25 cellular contexts compared by ENCODE assay signal in the genomic region with DNA sequence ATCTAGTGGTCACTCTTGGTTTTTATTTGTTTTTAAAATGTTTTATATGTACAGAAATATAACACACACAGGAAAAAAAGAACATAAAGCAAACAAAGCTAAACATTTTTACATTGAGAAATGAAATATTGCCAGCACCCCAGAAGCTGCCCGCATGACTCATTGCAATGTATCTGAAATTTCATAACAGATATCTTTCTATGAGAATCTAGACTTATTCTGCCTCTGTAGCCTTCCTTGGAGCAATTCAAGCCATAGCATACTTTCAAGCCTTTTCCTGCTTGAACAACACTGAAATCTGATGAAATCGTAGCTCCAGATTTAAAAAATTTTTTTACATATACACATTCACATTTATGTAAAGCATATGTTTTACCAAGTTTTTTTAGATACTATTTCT.
DNase-seq lines count a peak whose midpoint lies in the region; ATAC-seq and TF ChIP-seq lines count a peak whose summit lies in the region.
"Had no signal": no experiment of that assay in that cellular context is flagged by ENCODE, and none has a peak within 500 bp of the region (broad histone marks: within the 10 kb centered on the region; RNA-seq: fewer than 3 reads in every experiment).

No MANE protein-coding gene starts in this region.

- H2AFZ ChIP-seq in PC-9 (no peak overlapping the region), osteoblast (ENCODE audit: low read length) (no peak overlapping the region)
- H2AFZ ChIP-seq: parathyroid adenoma had no signal

- H3K36me3 Mint-ChIP-seq in chondrocyte (ENCODE audit: low read depth), result no peaks in the 10 kb centered on the region
- no peaks in the 10 kb centered on the region for H3K36me3 Mint-ChIP-seq in activated T-helper 17 cell treated with anti-CD3 and anti-CD28 coated beads, Interleukin-2, amount 50 U/mL, for 72 hours (ENCODE audit: low read depth)
- H3K36me3 Mint-ChIP-seq: natural killer cell had no signal

- no peaks in the 10 kb centered on the region for H3K27me3 ChIP-seq in PC-9 (ENCODE audit: insufficient read depth, low read depth)
- H3K27me3 ChIP-seq in osteoblast (ENCODE audit: insufficient read depth, low read length), result no peaks in the 10 kb centered on the region
- H3K27me3 ChIP-seq: adrenal gland, right lobe of liver had no signal

- ATAC-seq in activated T-helper 17 cell treated with anti-CD3 and anti-CD28 coated beads, Interleukin-2, amount 50 U/mL, for 72 hours (replicated peaks), result no peak
- ATAC-seq in GM18505 (IDR thresholded peaks at IDR 0.05; ENCODE audit: unreplicated experiment) (no peak), GM19023 (IDR thresholded peaks at IDR 0.05; ENCODE audit: unreplicated experiment) (no peak)
- ATAC-seq: HepG2, left cardiac atrium, natural killer cell, right lobe of liver had no signal

- H4K20me1 ChIP-seq in PC-9 (ENCODE audit: insufficient read depth) (no peaks in the 10 kb centered on the region), osteoblast (ENCODE audit: insufficient read depth, low read length) (no peaks in the 10 kb centered on the region)

- peaks cover 10% of the 10 kb centered on the region for H3K4me1 Mint-ChIP-seq in chondrocyte (ENCODE audit: low read depth)
- H3K4me1 Mint-ChIP-seq in activated T-helper 17 cell treated with anti-CD3 and anti-CD28 coated beads, Interleukin-2, amount 50 U/mL, for 72 hours, result no peaks in the 10 kb centered on the region
- H3K4me1 Mint-ChIP-seq: natural killer cell had no signal

- peak overlapping the region; percentile 87 for H3K27ac Mint-ChIP-seq in chondrocyte (ENCODE audit: unreplicated experiment)
- H3K27ac Mint-ChIP-seq in activated T-helper 17 cell treated with anti-CD3 and anti-CD28 coated beads, Interleukin-2, amount 50 U/mL, for 72 hours, result no peak overlapping the region
- H3K27ac Mint-ChIP-seq: natural killer cell; T-helper 1 cell treated with Interleukin-12 subunit alpha and Interleukin-12 subunit beta and Interleukin-4 antibody, amounts not matched to agents 30 μg/mL and 1 μg/mL, for 36 hours had no signal

- POLR2A ChIA-PET in PC-9 (lab: Charles Lee; ENCODE audit: unreplicated experiment), result interaction anchor here (0.5 to 0.7 kb wide), 3 partner anchors 19 to 665 kb away, joined by 5 to 10 read pairs (median 5); no protein-coding TSS in a partner anchor

- intact Hi-C loops in PC-9 (cut with micrococcal nuclease; ENCODE audit: unreplicated experiment), result no loop called here

- H3K27ac ChIP-seq in PC-9, result peak overlapping the region; percentile 52
- H3K27ac ChIP-seq in osteoblast (ENCODE audit: low read depth, low read length), result no peak overlapping the region
- H3K27ac ChIP-seq: adrenal gland, parathyroid adenoma, right lobe of liver had no signal

- TF ChIP-seq POLR2A in GM18505 (IDR thresholded peaks at IDR 0.05; ENCODE audit: borderline replicate concordance, extremely low read depth, insufficient read depth, insufficient read length), result no peak

- no peak for TF ChIP-seq CTCF in PC-9 (conservative IDR thresholded peaks at IDR 0.05)
- no peak for TF ChIP-seq CTCF in chondrocyte (IDR thresholded peaks at IDR 0.05)
- no peak for TF ChIP-seq CTCF in osteoblast (IDR thresholded peaks at IDR 0.05; ENCODE audit: extremely low read depth, low read depth, low read length)

- CTCF ChIA-PET in PC-9 (lab: Charles Lee), result interaction anchor here (0.5 kb wide), 1 partner anchor 40 kb away, joined by 3 read pairs; no protein-coding TSS in a partner anchor

- no peak overlapping the region for H3K4me3 ChIP-seq in PC-9
- no peak overlapping the region for H3K4me3 ChIP-seq in osteoblast (ENCODE audit: insufficient read depth, low read length)
- H3K4me3 ChIP-seq: adrenal gland, right lobe of liver had no signal

- H3K4me1 ChIP-seq in PC-9 (replicated peaks; ENCODE audit: insufficient read depth) (peaks cover 12% of the 10 kb centered on the region), osteoblast (ENCODE audit: insufficient read depth, low read length) (no peaks in the 10 kb centered on the region)
- H3K4me1 ChIP-seq: adrenal gland, parathyroid adenoma, right lobe of liver had no signal

- H3K36me3 ChIP-seq in PC-9 (ENCODE audit: low read depth) (no peaks in the 10 kb centered on the region), osteoblast (ENCODE audit: insufficient read depth, low read length) (no peaks in the 10 kb centered on the region)
- H3K36me3 ChIP-seq: adrenal gland, right lobe of liver had no signal

- H3K27me3 Mint-ChIP-seq in chondrocyte (ENCODE audit: low read depth), result no peaks in the 10 kb centered on the region
- no peaks in the 10 kb centered on the region for H3K27me3 Mint-ChIP-seq in activated T-helper 17 cell treated with anti-CD3 and anti-CD28 coated beads, Interleukin-2, amount 50 U/mL, for 72 hours

- H3K4me2 ChIP-seq in PC-9 (peak overlapping the region; percentile 20), osteoblast (ENCODE audit: insufficient read depth, low read length) (no peak overlapping the region)

- no peaks in the 10 kb centered on the region for H3K9me3 Mint-ChIP-seq in chondrocyte (ENCODE audit: low read depth)
- no peaks in the 10 kb centered on the region for H3K9me3 Mint-ChIP-seq in activated T-helper 17 cell treated with anti-CD3 and anti-CD28 coated beads, Interleukin-2, amount 50 U/mL, for 72 hours
- H3K9me3 Mint-ChIP-seq: natural killer cell; T-helper 1 cell treated with Interleukin-12 subunit alpha and Interleukin-12 subunit beta and Interleukin-4 antibody, amounts not matched to agents 30 μg/mL and 1 μg/mL, for 36 hours had no signal

- no peaks in the 10 kb centered on the region for H3K9me2 ChIP-seq in PC-9 (ENCODE audit: insufficient read depth)

- H3K79me2 ChIP-seq in PC-9 (ENCODE audit: low read depth), result no peaks in the 10 kb centered on the region
- H3K79me2 ChIP-seq in osteoblast (ENCODE audit: insufficient read depth, low read length), result no peaks in the 10 kb centered on the region
- H3K79me2 ChIP-seq: parathyroid adenoma had no signal

- DNase-seq in ELR (ENCODE audit: low read depth), result peak; percentile 52
- peak in 1 of 2 experiments; percentile 71 for DNase-seq in PC-9
- DNase-seq in chondrocyte (ENCODE audit: low spot score), result no peak
- peak; percentile 87 for DNase-seq in iris pigment epithelial cell (ENCODE audit: low read depth)
- no peak for DNase-seq in osteoblast (ENCODE audit: insufficient read length, low spot score, missing footprints)
- DNase-seq: activated CD4-positive, alpha-beta T cell treated with anti-CD3 and anti-CD28 coated beads, Interleukin-2, amount 50 U/mL, for 1 hour; activated CD8-positive, alpha-beta memory T cell treated with anti-CD3 and anti-CD28 coated beads, Interleukin-2, amount 50 U/mL, for 48 hours; activated effector memory CD4-positive, alpha-beta T cell treated with Interleukin-2 at 50 U/mL for 16 hours; adrenal gland; central memory CD4-positive, alpha-beta T cell; left cardiac atrium; mesendoderm; MM.1S; natural killer cell; NCI-H1694; NCI-H2171 treated with DMSO at 0.1 percent for 48 hours; NCI-H69; right lobe of liver; Right ventricle myocardium superior had no signal

- peaks cover 12% of the 10 kb centered on the region; the same call in 1 of the 2 replicates for H3F3A ChIP-seq in PC-9 (ENCODE audit: insufficient read depth, low read depth)

- H3K9me3 ChIP-seq in PC-9 (ENCODE audit: insufficient read depth, low read depth), result no peaks in the 10 kb centered on the region
- no peaks in the 10 kb centered on the region for H3K9me3 ChIP-seq in osteoblast (ENCODE audit: low read depth, low read length)
- H3K9me3 ChIP-seq: adrenal gland, right lobe of liver had no signal

- H3K4me3 Mint-ChIP-seq in chondrocyte (ENCODE audit: unreplicated experiment), result no peak overlapping the region
- H3K4me3 Mint-ChIP-seq in activated T-helper 17 cell treated with anti-CD3 and anti-CD28 coated beads, Interleukin-2, amount 50 U/mL, for 72 hours, result no peak overlapping the region
- H3K4me3 Mint-ChIP-seq: natural killer cell; T-helper 1 cell treated with Interleukin-12 subunit alpha and Interleukin-12 subunit beta and Interleukin-4 antibody, amounts not matched to agents 30 μg/mL and 1 μg/mL, for 36 hours had no signal

- BruUV-seq in PC-9 (replicated peaks; lab: Mats Ljungman, UMichigan), result no TSS peak

Comparison
In these comparisons a context has a peak if more than half of its experiments do, and no peak if none do; other contexts are left out.
1. DNase-seq: peak in ELR (single experiment) and iris pigment epithelial cell (single experiment); none in chondrocyte (single experiment) and osteoblast (single experiment).